In the genomic region with DNA sequence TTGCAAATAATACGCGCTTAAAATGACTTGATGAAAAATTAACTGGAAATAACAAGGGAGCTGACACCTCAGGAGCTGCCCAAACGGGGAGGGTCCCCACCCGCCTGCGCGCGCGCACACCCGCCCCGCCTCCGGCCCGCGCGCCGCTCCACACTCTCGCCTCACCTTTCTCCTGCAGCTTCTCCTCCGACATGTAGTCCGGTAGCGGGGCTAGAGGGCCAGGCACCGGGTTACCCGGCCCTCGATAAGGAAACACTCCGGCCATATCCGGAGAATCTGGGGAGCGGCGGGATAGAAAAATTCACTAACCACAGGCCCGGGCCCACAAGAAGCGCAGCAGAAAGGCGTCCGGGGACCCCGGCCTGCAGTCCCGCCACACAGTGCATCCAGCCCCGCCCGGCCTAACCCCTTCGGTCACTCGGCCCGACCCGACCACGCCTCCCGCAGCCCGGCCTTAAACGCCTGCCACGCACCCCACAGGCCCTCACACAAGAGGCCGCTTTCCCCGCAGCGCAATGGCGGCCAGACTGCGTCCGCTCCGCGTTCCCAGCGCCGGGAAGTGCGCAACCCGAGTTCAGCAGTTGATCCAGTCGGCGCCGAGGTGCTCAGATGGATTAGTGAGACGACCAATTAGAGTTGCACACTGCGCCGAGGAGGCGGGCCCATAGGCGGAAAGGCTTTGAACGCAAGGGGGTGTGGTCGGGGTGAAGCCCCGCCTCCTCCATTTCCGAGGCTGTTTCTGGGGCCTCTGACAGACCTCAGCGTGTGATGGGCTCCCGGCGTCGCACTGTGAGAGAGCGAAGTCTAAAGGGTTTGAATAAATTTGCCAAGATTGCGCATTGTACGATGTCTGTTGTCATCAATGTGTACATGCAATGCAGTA, we compare ENCODE assay signal across 8 cellular contexts. TPM values are rescaled to one million over a fixed set of nuclear protein-coding genes. Genes with fewer than 3 reads are reported as not detected.
DNase-seq lines count a peak whose midpoint lies in the region; ATAC-seq and TF ChIP-seq lines count a peak whose summit lies in the region.

A gene (minus strand): TSS at position 561 of the 883 bp plus-strand sequence. CDS start 296 bp downstream, at position 265.

- intact Hi-C loops in testis (cut with DNase I; ENCODE audit: low total_unique reads) = no loop called here

- ATAC-seq in HG02610 (IDR thresholded peaks at IDR 0.05; ENCODE audit: unreplicated experiment) (peak; percentile 95), omental fat pad (ENCODE audit: low FRiP score) (peak; percentile 100)
- peak; percentile 100 for ATAC-seq in activated naive CD4-positive, alpha-beta T cell treated with anti-CD3 and anti-CD28 coated beads, Interleukin-2, amount 50 U/mL, for 72 hours

- H3K4me3 ChIP-seq in GM08714 (ENCODE audit: low read length) = peak within 1 kb of the TSS; percentile 79
- H3K4me3 ChIP-seq in testis = peak within 1 kb of the TSS; percentile 68 to 87

- TF ChIP-seq CTCF in omental fat pad (IDR thresholded peaks at IDR 0.05) (no peak), testis (IDR thresholded peaks at IDR 0.05) (no peak)

- H3K9me3 Mint-ChIP-seq in activated naive CD4-positive, alpha-beta T cell treated with anti-CD3 and anti-CD28 coated beads, Interleukin-2, amount 50 U/mL, for 72 hours = no peaks in the 10 kb centered on the region

- peak within 1 kb of the TSS; percentile 85 to 94 for H3K27ac ChIP-seq in testis

- DNase-seq in NCI-H1092 treated with DMSO at 0.1 percent for 48 hours (lab: John Stamatoyannopoulos, UW) = peak; percentile 95
- DNase-seq in SKM-1 (lab: John Stamatoyannopoulos, UW; ENCODE audit: unreplicated experiment) = peak; percentile 70
- DNase-seq in activated naive CD4-positive, alpha-beta T cell treated with anti-CD3 and anti-CD28 coated beads, Interleukin-2, amount 50 U/mL, for 72 hours (ENCODE audit: low spot score in 2 of 2) = peak; percentile 98
- DNase-seq in glomerular visceral epithelial cell (ENCODE audit: extremely low spot score) = peak; percentile 98
- peak; percentile 94 for DNase-seq in omental fat pad (ENCODE audit: low spot score)
- DNase-seq in testis = peak; percentile 99

- peaks cover 4% of the 10 kb centered on the region for H3K36me3 ChIP-seq in testis (ENCODE audit: low read depth, missing control alignments)

- 1 to 2% methylated on average over 34 to 68 of the region's 74 CpGs for WGBS in testis, 2 donors

- H3K27ac Mint-ChIP-seq in activated naive CD4-positive, alpha-beta T cell treated with anti-CD3 and anti-CD28 coated beads, Interleukin-2, amount 50 U/mL, for 72 hours = peak within 1 kb of the TSS; percentile 88 to 98

- no peaks in the 10 kb centered on the region for H3K9me3 ChIP-seq in testis

- H3K36me3 Mint-ChIP-seq in activated naive CD4-positive, alpha-beta T cell treated with anti-CD3 and anti-CD28 coated beads, Interleukin-2, amount 50 U/mL, for 72 hours = peaks cover 44 to 54% of the 10 kb centered on the region in 2 donors

- H3K4me1 ChIP-seq in testis = peaks cover 19% of the 10 kb centered on the region

- no peaks in the 10 kb centered on the region for H3K27me3 ChIP-seq in testis

- peak; percentile 94 for TF ChIP-seq POLR2A in testis (IDR thresholded peaks at IDR 0.05)

RNA-seq across cellular contexts. Expression of the gene that starts here (rescaled TPM):
- 100 to 1,000 TPM; 414 to 433 TPM for total RNA-seq in activated naive CD4-positive, alpha-beta T cell treated with anti-CD3 and anti-CD28 coated beads, Interleukin-2, amount 50 U/mL, for 72 hours
- total RNA-seq in omental fat pad = 100 to 1,000 TPM; 146 to 215 (median 183) TPM
- total RNA-seq in testis = 100 to 1,000 TPM; 307 to 325 TPM
- 315 TPM for polyA plus RNA-seq in testis (ENCODE audit: insufficient read depth, low read depth, low replicate concordance)

Comparison
In these comparisons a context has a peak if more than half of its experiments do, and no peak if none do; other contexts are left out.
1. Peak in every context shown above with its lines: DNase-seq, ATAC-seq, H3K4me3 ChIP-seq and H3K27ac ChIP-seq.